In genomic region chr13:99463998-99464397, GRCh38 we compare ENCODE assay signal across 1 cellular context.
TF ChIP-seq lines count a peak whose summit lies in the region.

No MANE protein-coding gene starts in this region.

TF ChIP-seq in IMR-90, 13 proteins besides CTCF, POLR2A, EP300 and RAD21 (continued from another document):
- TF ChIP-seq ELK1 (IDR thresholded peaks at IDR 0.05; ENCODE audit: borderline replicate concordance, low read depth, low read length): no peak
